In genomic region chr3:58356054-58356453, GRCh38 we compare ENCODE assay signal across 12 cellular contexts. TPM values are rescaled to one million over a fixed set of nuclear protein-coding genes. Genes with fewer than 3 reads are reported as not detected.
DNase-seq lines count a peak whose midpoint lies in the region; ATAC-seq and TF ChIP-seq lines count a peak whose summit lies in the region.
"Had no signal": no experiment of that assay in that cellular context is flagged by ENCODE, and none has a peak within 500 bp of the region (broad histone marks: within the 10 kb centered on the region; RNA-seq: fewer than 3 reads in every experiment).

No MANE protein-coding gene starts in this region.

- TF ChIP-seq CTCF in neutrophil (IDR thresholded peaks at IDR 0.05), result no peak

- H3K4me3 ChIP-seq in neutrophil (ENCODE audit: low read depth in 1 of 2, low read length in 1 of 2), result peak overlapping the region; percentile 16 to 67
- H3K4me3 ChIP-seq: gastrocnemius medialis, PC-9, tibial artery had no signal

- H3K9me3 Mint-ChIP-seq in activated T-helper 2 cell treated with anti-CD3 and anti-CD28 coated beads, Interferon-gamma antibody, Interleukin-2, Interleukin-4, amounts not matched to agents 10 μg/mL and 5 μg/mL and 100 μg/mL, durations not matched to agents 14 hours and 24 hours and 36 hours, result no peaks in the 10 kb centered on the region
- H3K9me3 Mint-ChIP-seq: central memory CD8-positive, alpha-beta T cell had no signal

- no peak overlapping the region for H3K4me3 Mint-ChIP-seq in activated T-helper 2 cell treated with anti-CD3 and anti-CD28 coated beads, Interferon-gamma antibody, Interleukin-2, Interleukin-4, amounts not matched to agents 10 μg/mL and 5 μg/mL and 100 μg/mL, durations not matched to agents 14 hours and 24 hours and 36 hours (ENCODE audit: low read depth)
- H3K4me3 Mint-ChIP-seq: central memory CD8-positive, alpha-beta T cell had no signal

- peak overlapping the region; percentile 95 for H3K27ac Mint-ChIP-seq in activated T-helper 2 cell treated with anti-CD3 and anti-CD28 coated beads, Interferon-gamma antibody, Interleukin-2, Interleukin-4, amounts not matched to agents 10 μg/mL and 5 μg/mL and 100 μg/mL, durations not matched to agents 14 hours and 24 hours and 36 hours

- intact Hi-C loops in activated T-helper 2 cell treated with anti-CD3 and anti-CD28 coated beads, Interferon-gamma antibody, Interleukin-2, Interleukin-4, amounts not matched to agents 10 μg/mL and 5 μg/mL and 100 μg/mL, durations not matched to agents 14 hours and 24 hours and 36 hours (cut with micrococcal nuclease), result loop anchor here (5.0 to 10.0 kb wide), 2 partner anchors 91 to 116 kb away; no protein-coding TSS in a partner anchor

- peaks cover 57 to 62% of the 10 kb centered on the region in 2 experiments for H3K4me1 ChIP-seq in neutrophil (ENCODE audit: control insufficient read depth in 1 of 2, insufficient read depth in 1 of 2, low read depth in 1 of 2, low read length in 1 of 2)

- ATAC-seq in GM18511 (IDR thresholded peaks at IDR 0.05; ENCODE audit: unreplicated experiment), result no peak
- ATAC-seq in GM18520 (IDR thresholded peaks at IDR 0.05; ENCODE audit: unreplicated experiment), result no peak
- ATAC-seq in HG02885 (IDR thresholded peaks at IDR 0.05; ENCODE audit: poor library complexity, unreplicated experiment), result no peak
- ATAC-seq: gastrocnemius medialis had no signal

- no peaks in the 10 kb centered on the region for H3K27me3 Mint-ChIP-seq in activated T-helper 2 cell treated with anti-CD3 and anti-CD28 coated beads, Interferon-gamma antibody, Interleukin-2, Interleukin-4, amounts not matched to agents 10 μg/mL and 5 μg/mL and 100 μg/mL, durations not matched to agents 14 hours and 24 hours and 36 hours (ENCODE audit: low read depth)
- H3K27me3 Mint-ChIP-seq: central memory CD8-positive, alpha-beta T cell had no signal

- H3K9me3 ChIP-seq in neutrophil, result no peaks in the 10 kb centered on the region
- H3K9me3 ChIP-seq: gastrocnemius medialis, tibial artery had no signal

- peaks cover 62% of the 10 kb centered on the region for H3K4me1 Mint-ChIP-seq in activated T-helper 2 cell treated with anti-CD3 and anti-CD28 coated beads, Interferon-gamma antibody, Interleukin-2, Interleukin-4, amounts not matched to agents 10 μg/mL and 5 μg/mL and 100 μg/mL, durations not matched to agents 14 hours and 24 hours and 36 hours (ENCODE audit: low read depth)

- no peaks in the 10 kb centered on the region for H3K36me3 ChIP-seq in neutrophil
- H3K36me3 ChIP-seq: gastrocnemius medialis, tibial artery had no signal

- peak overlapping the region; percentile 94 for H3K27ac ChIP-seq in neutrophil
- H3K27ac ChIP-seq: gastrocnemius medialis, PC-9, tibial artery had no signal

- DNase-seq in GF-D8 (lab: John Stamatoyannopoulos, UW) (peak; percentile 80), MV-4-11 (lab: John Stamatoyannopoulos, UW) (peak; percentile 79), NCI-H1436 treated with DMSO at 0.1 percent for 48 hours (lab: John Stamatoyannopoulos, UW) (no peak)
- DNase-seq in activated T-helper 2 cell treated with anti-CD3 and anti-CD28 coated beads, Interferon-gamma antibody, Interleukin-2, Interleukin-4, amounts not matched to agents 10 μg/mL and 5 μg/mL and 100 μg/mL, durations not matched to agents 14 hours and 24 hours and 36 hours (ENCODE audit: low spot score), result no peak
- DNase-seq: gastrocnemius medialis, PC-9, tibial artery had no signal

- H3K27me3 ChIP-seq in neutrophil, result no peaks in the 10 kb centered on the region
- H3K27me3 ChIP-seq: gastrocnemius medialis, tibial artery had no signal

- H3K36me3 Mint-ChIP-seq in activated T-helper 2 cell treated with anti-CD3 and anti-CD28 coated beads, Interferon-gamma antibody, Interleukin-2, Interleukin-4, amounts not matched to agents 10 μg/mL and 5 μg/mL and 100 μg/mL, durations not matched to agents 14 hours and 24 hours and 36 hours (ENCODE audit: low read depth), result peaks cover 25% of the 10 kb centered on the region

RNA-seq across cellular contexts. Expression of gene PXK, which starts 23.4 kb away (rescaled TPM):
- total RNA-seq in activated T-helper 2 cell treated with anti-CD3 and anti-CD28 coated beads, Interferon-gamma antibody, Interleukin-2, Interleukin-4, amounts not matched to agents 10 μg/mL and 5 μg/mL and 100 μg/mL, durations not matched to agents 14 hours and 24 hours and 36 hours, result 47.6 and 48.7 TPM in 2 replicates

RNA-seq across cellular contexts. Expression of gene HTD2, which starts 49.7 kb away (rescaled TPM):
- total RNA-seq in activated T-helper 2 cell treated with anti-CD3 and anti-CD28 coated beads, Interferon-gamma antibody, Interleukin-2, Interleukin-4, amounts not matched to agents 10 μg/mL and 5 μg/mL and 100 μg/mL, durations not matched to agents 14 hours and 24 hours and 36 hours, result 10.1 and 10.5 TPM in 2 replicates

RNA-seq across cellular contexts. Expression of gene RPP14, which starts 50.0 kb away (rescaled TPM):
- total RNA-seq in activated T-helper 2 cell treated with anti-CD3 and anti-CD28 coated beads, Interferon-gamma antibody, Interleukin-2, Interleukin-4, amounts not matched to agents 10 μg/mL and 5 μg/mL and 100 μg/mL, durations not matched to agents 14 hours and 24 hours and 36 hours, result 21.8 and 23.8 TPM in 2 replicates

Comparison
In these comparisons a context has a peak if more than half of its experiments do, and no peak if none do; other contexts are left out.
1. DNase-seq: peak in GF-D8 (single experiment) and MV-4-11 (single experiment); none in activated T-helper 2 cell treated with anti-CD3 and anti-CD28 coated beads, Interferon-gamma antibody, Interleukin-2, Interleukin-4, amounts not matched to agents 10 μg/mL and 5 μg/mL and 100 μg/mL, durations not matched to agents 14 hours and 24 hours and 36 hours (single experiment) and NCI-H1436 treated with DMSO at 0.1 percent for 48 hours (single experiment).